ENCODE assay signal across 15 cellular contexts in genomic region chr9:7172445-7173115, GRCh38.
A peak's percentile ranks its signal among the peaks of the same experiment; 100 is the strongest.
DNase-seq lines count a peak whose midpoint lies in the region; ATAC-seq, FAIRE-seq and TF ChIP-seq lines count a peak whose summit lies in the region.
"Had no signal": no experiment of that assay in that cellular context is flagged by ENCODE, and none has a peak within 500 bp of the region (broad histone marks: within the 10 kb centered on the region; RNA-seq: fewer than 3 reads in every experiment).

No MANE protein-coding gene starts in this region.

- no peak overlapping the region for H3K4me2 ChIP-seq in HepG2 (ENCODE audit: low read depth, low read length)

- ATAC-seq in HG02981 (IDR thresholded peaks at IDR 0.05; ENCODE audit: unreplicated experiment): peak; percentile 46
- ATAC-seq in HepG2: no peak

- TF ChIP-seq EP300 in HepG2 (IDR thresholded peaks at IDR 0.05; ENCODE audit: low read depth in 2 of 2, low read length in 2 of 2): no peak
- no peak for TF ChIP-seq EP300 in HepG2 (CRISPR knock-in tag; IDR thresholded peaks at IDR 0.05; ENCODE audit: borderline replicate concordance)

- H3K79me2 ChIP-seq in HepG2 (ENCODE audit: insufficient read depth, low read length): no peaks in the 10 kb centered on the region

- CTCF ChIA-PET in HepG2 (lab: Yijun Ruan, JAX; ENCODE audit: low intra/inter-chr PET ratio, low total read pairs): no interaction called here

- in situ Hi-C loops in HepG2 (cut with HindIII; ENCODE audit: extremely low pct_ligation_motif_present, low pct_unique_long_range_greater_than_20kb): no loop called here

- TF ChIP-seq POLR2A in HepG2 (IDR thresholded peaks at IDR 0.05; ENCODE audit: insufficient read depth in 1 of 2, low read depth in 2 of 2, low read length in 2 of 2): no peak

- peaks cover 4 to 37% of the 10 kb centered on the region in 2 experiments; a peak in 4 of 5 replicates for H3K36me3 ChIP-seq in HepG2 (replicated peaks in 1 of 2; ENCODE audit: control insufficient read depth in 1 of 2, insufficient read depth in 2 of 2, low read length in 2 of 2)

- H3K4me1 ChIP-seq in HepG2 (ENCODE audit: insufficient read depth, low read length): no peaks in the 10 kb centered on the region
- H3K4me1 ChIP-seq: Peyer's patch had no signal

- intact Hi-C loops in HepG2 (cut with micrococcal nuclease; ENCODE audit: unreplicated experiment): no loop called here

- no peak overlapping the region for H3K27ac ChIP-seq in HepG2 (ENCODE audit: extremely low read length, insufficient read depth, low read length)
- H3K27ac ChIP-seq: Peyer's patch, psoas muscle had no signal

- no peak for TF ChIP-seq RAD21 in HepG2 (CRISPR knock-in tag; IDR thresholded peaks at IDR 0.05)

- FAIRE-seq in HepG2 (lab: Jason Lieb, UNC): no peak

- no peak overlapping the region for H3K4me3 ChIP-seq in AG10803 (ENCODE audit: low read length)
- H3K4me3 ChIP-seq in choroid plexus epithelial cell (ENCODE audit: low read depth, low read length): no peak overlapping the region
- no peak overlapping the region for H3K4me3 ChIP-seq in HepG2 (replicated peaks in 1 of 3; ENCODE audit: insufficient read depth in 1 of 3, low read depth in 2 of 3, low read length in 3 of 3)
- H3K4me3 ChIP-seq: Peyer's patch, psoas muscle had no signal

- TF ChIP-seq CTCF in AG10803 (conservative IDR thresholded peaks at IDR 0.05; ENCODE audit: low read length) (no peak; the same call in 1 of the 2 replicates), choroid plexus epithelial cell (conservative IDR thresholded peaks at IDR 0.05; ENCODE audit: low read depth, low read length) (no peak), HepG2 (CRISPR knock-in tag; IDR thresholded peaks at IDR 0.05) (no peak)

- H2AFZ ChIP-seq in HepG2 (ENCODE audit: low read length): no peak overlapping the region

- peak; percentile 35 for DNase-seq in AG10803 (ENCODE audit: low read depth)
- DNase-seq in choroid plexus epithelial cell (ENCODE audit: low read depth): peak; percentile 33
- DNase-seq in HepG2 (ENCODE audit: low spot score): no peak
- DNase-seq in retina: no peak
- no peak for DNase-seq in stimulated activated CD4-positive, alpha-beta T cell treated with anti-CD3 and anti-CD28 coated beads, Interleukin-4, amount 100 ng/mL, for 4 hours
- DNase-seq in mesenteric fat pad (ENCODE audit: low spot score): no peak
- no peak for DNase-seq in activated naive CD4-positive, alpha-beta T cell (lab: John Stamatoyannopoulos, UW)
- DNase-seq: activated CD8-positive, alpha-beta memory T cell treated with anti-CD3 and anti-CD28 coated beads for 24 hours; activated naive CD4-positive, alpha-beta T cell treated with anti-CD3 and anti-CD28 coated beads for 36 hours; EL; NCI-H1048; NCI-H345; Peyer's patch; psoas muscle had no signal

- POLR2A ChIA-PET in HepG2 (lab: Yijun Ruan, JAX): no interaction called here

- H3K27me3 ChIP-seq in HepG2 (ENCODE audit: control insufficient read depth in 1 of 2, insufficient read depth in 2 of 2, low read length in 2 of 2): no peaks in the 10 kb centered on the region
- H3K27me3 ChIP-seq: Peyer's patch had no signal

- no peak overlapping the region for H3K9ac ChIP-seq in HepG2 (ENCODE audit: insufficient read depth, low read depth, low read length)

- no peaks in the 10 kb centered on the region for H4K20me1 ChIP-seq in HepG2 (ENCODE audit: insufficient read depth, low read length)

- no TSS peak for BruUV-seq in HepG2 (replicated peaks; lab: Mats Ljungman, UMichigan)

- 95% methylated on average over 4 of the region's 4 CpGs for WGBS in HepG2 (ENCODE audit: low lambda C conversion rate)

- H3K9me3 ChIP-seq in HepG2 (ENCODE audit: low read length): no peaks in the 10 kb centered on the region
- H3K9me3 ChIP-seq: Peyer's patch, psoas muscle had no signal

TF ChIP-seq in HepG2, 621 proteins besides CTCF, POLR2A, EP300 and RAD21:
- no peak for TF ChIP-seq ZNF513 (CRISPR knock-in tag; conservative IDR thresholded peaks at IDR 0.05)
- TF ChIP-seq, protein P1, sequence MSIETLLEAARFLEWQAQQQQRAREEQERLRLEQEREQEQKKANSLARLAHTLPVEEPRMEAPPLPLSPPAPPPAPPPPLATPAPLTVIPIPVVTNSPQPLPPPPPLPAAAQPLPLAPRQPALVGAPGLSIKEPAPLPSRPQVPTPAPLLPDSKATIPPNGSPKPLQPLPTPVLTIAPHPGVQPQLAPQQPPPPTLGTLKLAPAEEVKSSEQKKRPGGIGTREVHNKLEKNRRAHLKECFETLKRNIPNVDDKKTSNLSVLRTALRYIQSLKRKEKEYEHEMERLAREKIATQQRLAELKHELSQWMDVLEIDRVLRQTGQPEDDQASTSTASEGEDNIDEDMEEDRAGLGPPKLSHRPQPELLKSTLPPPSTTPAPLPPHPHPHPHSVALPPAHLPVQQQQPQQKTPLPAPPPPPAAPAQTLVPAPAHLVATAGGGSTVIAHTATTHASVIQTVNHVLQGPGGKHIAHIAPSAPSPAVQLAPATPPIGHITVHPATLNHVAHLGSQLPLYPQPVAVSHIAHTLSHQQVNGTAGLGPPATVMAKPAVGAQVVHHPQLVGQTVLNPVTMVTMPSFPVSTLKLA (IDR thresholded peaks at IDR 0.05): peak; percentile 40
- TF ChIP-seq ZNF362 (CRISPR knock-in tag; IDR thresholded peaks at IDR 0.05; ENCODE audit: borderline replicate concordance): no peak
- no peak for TF ChIP-seq ISX (CRISPR knock-in tag; conservative IDR thresholded peaks at IDR 0.05)
- no peak for TF ChIP-seq ATF1 (CRISPR knock-in tag; IDR thresholded peaks at IDR 0.05)

Comparison
In these comparisons a context has a peak if more than half of its experiments do, and no peak if none do; other contexts are left out.
1. DNase-seq: peak in AG10803 (single experiment) and choroid plexus epithelial cell (single experiment); none in HepG2 (single experiment), retina (single experiment), stimulated activated CD4-positive, alpha-beta T cell treated with anti-CD3 and anti-CD28 coated beads, Interleukin-4, amount 100 ng/mL, for 4 hours (0 of 2), mesenteric fat pad (single experiment) and activated naive CD4-positive, alpha-beta T cell (0 of 4).